Comparison of ENCODE assay signal across 1 cellular context in genomic region chr12:116201908-116202307, GRCh38.
TF ChIP-seq lines count a peak whose summit lies in the region.

No MANE protein-coding gene starts in this region.

TF ChIP-seq in SK-N-SH, 30 proteins besides CTCF, POLR2A, EP300 and RAD21 (continued from another document):
- TF ChIP-seq, protein P1, sequence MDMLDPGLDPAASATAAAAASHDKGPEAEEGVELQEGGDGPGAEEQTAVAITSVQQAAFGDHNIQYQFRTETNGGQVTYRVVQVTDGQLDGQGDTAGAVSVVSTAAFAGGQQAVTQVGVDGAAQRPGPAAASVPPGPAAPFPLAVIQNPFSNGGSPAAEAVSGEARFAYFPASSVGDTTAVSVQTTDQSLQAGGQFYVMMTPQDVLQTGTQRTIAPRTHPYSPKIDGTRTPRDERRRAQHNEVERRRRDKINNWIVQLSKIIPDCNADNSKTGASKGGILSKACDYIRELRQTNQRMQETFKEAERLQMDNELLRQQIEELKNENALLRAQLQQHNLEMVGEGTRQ (IDR thresholded peaks at IDR 0.05; ENCODE audit: borderline replicate concordance, low read depth, low read length), result no peak
- TF ChIP-seq GABPA (IDR thresholded peaks at IDR 0.05; ENCODE audit: low read depth), result no peak
- TF ChIP-seq, protein P2, sequence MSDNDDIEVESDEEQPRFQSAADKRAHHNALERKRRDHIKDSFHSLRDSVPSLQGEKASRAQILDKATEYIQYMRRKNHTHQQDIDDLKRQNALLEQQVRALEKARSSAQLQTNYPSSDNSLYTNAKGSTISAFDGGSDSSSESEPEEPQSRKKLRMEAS (IDR thresholded peaks at IDR 0.05; ENCODE audit: low read depth), result no peak
- TF ChIP-seq TAF1 (IDR thresholded peaks at IDR 0.05; ENCODE audit: borderline replicate concordance, low read depth, low read length), result no peak
- peak; percentile 37; the same call in 1 of the 2 replicates for TF ChIP-seq TEAD4 (IDR thresholded peaks at IDR 0.05; ENCODE audit: borderline replicate concordance, insufficient read depth)
- no peak for TF ChIP-seq IRF3 (IDR thresholded peaks at IDR 0.05; ENCODE audit: low read depth, low read length)
- TF ChIP-seq MEF2A (IDR thresholded peaks at IDR 0.05; ENCODE audit: borderline replicate concordance, low read depth), result no peak
- TF ChIP-seq JUND (IDR thresholded peaks at IDR 0.05), result 0 out of 2 replicates have a peak, but pooled peaks have one; percentile 11
- peak; percentile 71 for TF ChIP-seq TCF12 (IDR thresholded peaks at IDR 0.05)
- no peak for TF ChIP-seq EZH2phosphoT487 (IDR thresholded peaks at IDR 0.05; ENCODE audit: borderline replicate concordance, low read depth)
- no peak for TF ChIP-seq RCOR1 (IDR thresholded peaks at IDR 0.05; ENCODE audit: low read length)
